In the genomic region with DNA sequence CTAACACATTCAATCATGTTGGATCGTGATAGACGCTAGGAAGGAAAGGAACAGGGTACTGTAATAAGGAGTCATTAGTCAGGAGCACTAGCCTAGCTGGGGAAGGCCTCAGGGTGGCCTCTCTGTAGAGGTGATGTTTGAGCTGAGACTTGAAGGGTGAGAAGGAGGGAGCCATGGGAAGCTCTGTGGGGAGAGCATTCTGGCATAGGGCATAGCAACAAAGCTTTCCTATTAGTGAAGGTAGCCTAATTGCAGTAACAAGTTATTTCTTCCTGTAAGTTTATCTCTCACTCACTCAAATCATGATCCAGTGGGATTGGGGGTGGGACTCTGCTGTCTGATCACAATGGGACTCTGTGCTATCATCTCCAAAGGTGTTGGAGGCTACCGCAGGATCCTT, we compare ENCODE assay signal across 20 cellular contexts.
"Had no signal": no experiment of that assay in that cellular context is flagged by ENCODE, and none has a peak within 500 bp of the region (broad histone marks: within the 10 kb centered on the region; RNA-seq: fewer than 3 reads in every experiment).

No MANE protein-coding gene starts in this region.

- H3K27me3 Mint-ChIP-seq: activated naive CD8-positive, alpha-beta T cell; activated T-cell treated with anti-CD3 and anti-CD28 coated beads, Interleukin-2, amount 50 U/mL, for 24 hours; activated T-helper 17 cell treated with anti-CD3 and anti-CD28 coated beads, Interleukin-2, amount 50 U/mL, for 72 hours had no signal

- H3K4me1 ChIP-seq: breast epithelium, colonic mucosa, thyroid gland had no signal

- H3K4me3 Mint-ChIP-seq: activated CD8-positive, alpha-beta T cell treated with anti-CD3 and anti-CD28 coated beads, Interleukin-2, amount 10 ng/mL, durations not matched to agents 7 days and 5 days; activated naive CD8-positive, alpha-beta T cell; activated T-cell treated with anti-CD3 and anti-CD28 coated beads, Interleukin-2, amount 50 U/mL, for 24 hours; activated T-helper 17 cell treated with anti-CD3 and anti-CD28 coated beads, Interleukin-2, amount 50 U/mL, for 72 hours; neural crest cell had no signal

- ATAC-seq: activated CD8-positive, alpha-beta T cell treated with anti-CD3 and anti-CD28 coated beads, Interleukin-2, amount 10 ng/mL, durations not matched to agents 7 days and 5 days; activated T-helper 17 cell treated with anti-CD3 and anti-CD28 coated beads, Interleukin-2, amount 50 U/mL, for 72 hours; heart left ventricle; left colon; stimulated activated naive CD8-positive, alpha-beta T cell treated with anti-CD3 and anti-CD28 coated beads, Interleukin-15, Interleukin-2, amounts not matched to agents 100 U/mL and 50 U/mL, for 24 hours had no signal

- H3K36me3 ChIP-seq: breast epithelium, colonic mucosa, thyroid gland, upper lobe of right lung, WERI-Rb-1 had no signal

- H3K4me3 ChIP-seq: breast epithelium, colonic mucosa, heart left ventricle, thyroid gland, upper lobe of right lung had no signal

- DNase-seq: activated CD4-positive, alpha-beta T cell treated with anti-CD3 and anti-CD28 coated beads for 1 hour; activated CD4-positive, alpha-beta T cell treated with anti-CD3 and anti-CD28 coated beads, Interleukin-2, amount 50 U/mL, for 1 hour; activated CD8-positive, alpha-beta T cell treated with anti-CD3 and anti-CD28 coated beads, Interleukin-2, amount 10 ng/mL, durations not matched to agents 7 days and 5 days; activated naive CD4-positive, alpha-beta T cell; activated T-cell treated with anti-CD3 and anti-CD28 coated beads, Interleukin-2, amount 50 U/mL, for 24 hours; amniotic stem cell; colonic mucosa; heart left ventricle; left colon; mesenchymal stem cell; stimulated activated CD4-positive, alpha-beta T cell treated with anti-CD3 and anti-CD28 coated beads, Interleukin-2, amount 100 ng/mL, for 48 hours; stimulated activated naive CD8-positive, alpha-beta T cell treated with anti-CD3 and anti-CD28 coated beads, Interleukin-15, Interleukin-2, amounts not matched to agents 100 U/mL and 50 U/mL, for 24 hours; T-helper 1 cell; thyroid gland; upper lobe of right lung; WERI-Rb-1 had no signal

- H3K27ac ChIP-seq: breast epithelium, colonic mucosa, heart left ventricle, thyroid gland, upper lobe of right lung, WERI-Rb-1 had no signal

- H3K9me3 ChIP-seq: breast epithelium, colonic mucosa, heart left ventricle, thyroid gland, upper lobe of right lung had no signal

- H3K9me3 Mint-ChIP-seq: activated T-cell treated with anti-CD3 and anti-CD28 coated beads, Interleukin-2, amount 50 U/mL, for 24 hours; activated T-helper 17 cell treated with anti-CD3 and anti-CD28 coated beads, Interleukin-2, amount 50 U/mL, for 72 hours; neural crest cell had no signal

- H3K36me3 Mint-ChIP-seq: activated naive CD8-positive, alpha-beta T cell had no signal

- H3K4me1 Mint-ChIP-seq: neural crest cell had no signal

- H3K27me3 ChIP-seq: breast epithelium, colonic mucosa, heart left ventricle, thyroid gland, upper lobe of right lung had no signal

- H3K27ac Mint-ChIP-seq: activated CD8-positive, alpha-beta T cell treated with anti-CD3 and anti-CD28 coated beads, Interleukin-2, amount 10 ng/mL, durations not matched to agents 7 days and 5 days; activated naive CD8-positive, alpha-beta T cell; activated T-cell treated with anti-CD3 and anti-CD28 coated beads, Interleukin-2, amount 50 U/mL, for 24 hours; activated T-helper 17 cell treated with anti-CD3 and anti-CD28 coated beads, Interleukin-2, amount 50 U/mL, for 72 hours had no signal
